In genomic region chr2:27701676-27702075, GRCh38 we compare ENCODE assay signal across 15 cellular contexts. TPM values are rescaled to one million over a fixed set of nuclear protein-coding genes. Genes with fewer than 3 reads are reported as not detected.
A peak's percentile ranks its signal among the peaks of the same experiment; 100 is the strongest.
DNase-seq lines count a peak whose midpoint lies in the region; ATAC-seq, FAIRE-seq and TF ChIP-seq lines count a peak whose summit lies in the region.
"Had no signal": no experiment of that assay in that cellular context is flagged by ENCODE, and none has a peak within 500 bp of the region (broad histone marks: within the 10 kb centered on the region; RNA-seq: fewer than 3 reads in every experiment).

No MANE protein-coding gene starts in this region.

- ATAC-seq in left cardiac atrium (peak in 1 of 2 donors; percentile 49), Right ventricle myocardium inferior (no peak), left lobe of liver (peak; percentile 78), HG03175 (IDR thresholded peaks at IDR 0.05; ENCODE audit: unreplicated experiment) (no peak)

- DNase-seq in left cardiac atrium = peak; percentile 42
- DNase-seq in Right ventricle myocardium inferior (ENCODE audit: missing footprints) = no peak
- DNase-seq in RCC 7860 (ENCODE audit: low spot score) = peak; percentile 22
- peak; percentile 70 for DNase-seq in left lobe of liver (ENCODE audit: low spot score)
- DNase-seq in NCI-H446 treated with DMSO at 0.1 percent for 48 hours (lab: John Stamatoyannopoulos, UW) = no peak
- DNase-seq in activated gamma-delta T cell treated with Interleukin-2 at 50 U/mL for 16 hours = no peak
- DNase-seq in GM12892 (ENCODE audit: insufficient read length) = no peak
- DNase-seq: activated CD4-positive, alpha-beta T cell treated with anti-CD3 and anti-CD28 coated beads, Interleukin-2, amount 10 ng/mL, durations not matched to agents 24 days and 14 days; activated T-cell treated with anti-CD3 and anti-CD28 coated beads, Interleukin-2, amount 50 U/mL, for 48 hours; dermis blood vessel endothelial cell; GDM1; Kasumi-1; RPMI8226; trophoblast cell had no signal

- TF ChIP-seq POLR2A in GM12892 (IDR thresholded peaks at IDR 0.05; ENCODE audit: low read depth, low read length) = no peak

- intact Hi-C loops in left cardiac atrium (cut with DNase I) (loop anchor here (5.0 to 10.0 kb wide), 3 partner anchors 203 to 751 kb away; partner anchors contain the start of gene FOSL2 (in 2 of the 2)), Right ventricle myocardium inferior (cut with DNase I) (loop anchor here (5.0 kb wide), 1 partner anchor 696 kb away; no protein-coding TSS in a partner anchor)

- FAIRE-seq in RCC 7860 (lab: Jason Lieb, UNC) = no peak
- FAIRE-seq in GM12892 (lab: Jason Lieb, UNC) = no peak

RNA-seq across cellular contexts. Expression of gene SLC4A1AP, which starts 38.0 kb away (rescaled TPM):
- 10 to 100 TPM; 16.5 to 20.7 TPM for total RNA-seq in left cardiac atrium
- total RNA-seq in Right ventricle myocardium inferior = 20.6 TPM
- total RNA-seq in left lobe of liver = 7.6 TPM
- 20.0 TPM for polyA plus RNA-seq in GM12892 (2012; ENCODE audit: missing spikeins)

RNA-seq across cellular contexts. Expression of gene SUPT7L, which starts 38.3 kb away (rescaled TPM):
- total RNA-seq in left cardiac atrium (10 to 100 TPM; 22.6 to 23.6 TPM), Right ventricle myocardium inferior (26.3 TPM), left lobe of liver (12.2 TPM)
- polyA plus RNA-seq in GM12892 (2012; ENCODE audit: missing spikeins) = 17.5 TPM

Comparison
In these comparisons a context has a peak if more than half of its experiments do, and no peak if none do; other contexts are left out.
1. DNase-seq: peak in left cardiac atrium (single experiment), RCC 7860 (single experiment) and left lobe of liver (single experiment); none in Right ventricle myocardium inferior (single experiment), NCI-H446 treated with DMSO at 0.1 percent for 48 hours (single experiment), activated gamma-delta T cell treated with Interleukin-2 at 50 U/mL for 16 hours (single experiment) and GM12892 (single experiment).